43 cellular contexts compared by ENCODE assay signal in genomic region chr17:57776366-57776765, GRCh38. TPM values are rescaled to one million over a fixed set of nuclear protein-coding genes. Genes with fewer than 3 reads are reported as not detected.
"Had no signal": no experiment of that assay in that cellular context is flagged by ENCODE, and none has a peak within 500 bp of the region (broad histone marks: within the 10 kb centered on the region; RNA-seq: fewer than 3 reads in every experiment).

No MANE protein-coding gene starts in this region.

- H3K27ac ChIP-seq: adrenal gland, body of pancreas, epithelial cell of prostate, esophagus squamous epithelium, gastroesophageal sphincter had no signal

- H3K36me3 ChIP-seq: adrenal gland, esophagus squamous epithelium, gastroesophageal sphincter had no signal

- ATAC-seq: activated CD4-positive, alpha-beta T cell treated with anti-CD3 and anti-CD28 coated beads for 36 hours; activated CD8-positive, alpha-beta memory T cell treated with anti-CD3 and anti-CD28 coated beads, Interleukin-2, amount 10 ng/mL, durations not matched to agents 7 days and 5 days; activated CD8-positive, alpha-beta T cell treated with anti-CD3 and anti-CD28 coated beads, Interleukin-2, amount 10 ng/mL, durations not matched to agents 7 days and 5 days; activated naive CD8-positive, alpha-beta T cell treated with anti-CD3 and anti-CD28 coated beads, Interleukin-2, amount 50 U/mL, for 24 hours; body of pancreas; effector memory CD8-positive, alpha-beta T cell; gastroesophageal sphincter; T-helper 17 cell had no signal

- H3K27me3 ChIP-seq: adrenal gland, body of pancreas, gastroesophageal sphincter had no signal

- H3K4me1 Mint-ChIP-seq: activated CD4-positive, alpha-beta T cell treated with anti-CD3 and anti-CD28 coated beads for 36 hours; activated CD4-positive, alpha-beta T cell treated with anti-CD3 and anti-CD28 coated beads, Interleukin-2, amount 10 ng/mL, durations not matched to agents 24 days and 14 days; activated CD8-positive, alpha-beta memory T cell treated with anti-CD3 and anti-CD28 coated beads, Interleukin-2, amount 10 ng/mL, durations not matched to agents 7 days and 5 days; activated naive CD4-positive, alpha-beta T cell treated with anti-CD3 and anti-CD28 coated beads, Interleukin-2, amount 50 U/mL, for 24 hours; activated naive CD8-positive, alpha-beta T cell treated with anti-CD3 and anti-CD28 coated beads for 36 hours; activated naive CD8-positive, alpha-beta T cell treated with anti-CD3 and anti-CD28 coated beads, Interleukin-2, amount 50 U/mL, for 24 hours; T-helper 17 cell had no signal

- H3K4me3 Mint-ChIP-seq: activated CD4-positive, alpha-beta memory T cell treated with anti-CD3 and anti-CD28 coated beads for 36 hours; activated CD4-positive, alpha-beta T cell treated with anti-CD3 and anti-CD28 coated beads for 36 hours; activated CD4-positive, alpha-beta T cell treated with anti-CD3 and anti-CD28 coated beads, Interleukin-2, amount 10 ng/mL, durations not matched to agents 24 days and 14 days; activated CD8-positive, alpha-beta memory T cell treated with anti-CD3 and anti-CD28 coated beads, Interleukin-2, amount 10 ng/mL, durations not matched to agents 7 days and 5 days; activated CD8-positive, alpha-beta T cell treated with anti-CD3 and anti-CD28 coated beads, Interleukin-2, amount 10 ng/mL, durations not matched to agents 7 days and 5 days; activated naive CD4-positive, alpha-beta T cell treated with anti-CD3 and anti-CD28 coated beads for 36 hours; activated naive CD4-positive, alpha-beta T cell treated with anti-CD3 and anti-CD28 coated beads, Interleukin-2, amount 50 U/mL, for 24 hours; activated naive CD8-positive, alpha-beta T cell treated with anti-CD3 and anti-CD28 coated beads for 36 hours; activated naive CD8-positive, alpha-beta T cell treated with anti-CD3 and anti-CD28 coated beads, Interleukin-2, amount 50 U/mL, for 24 hours; activated T-helper 1 cell treated with anti-CD3 and anti-CD28 coated beads, Interleukin-12 subunit alpha, Interleukin-12 subunit beta, Interleukin-2, Interleukin-4 antibody, amounts not matched to agents 30 ng/mL and 10 ng/mL and 1 ng/mL, durations not matched to agents 14 hours and 24 hours and 36 hours; effector memory CD8-positive, alpha-beta T cell; T-helper 17 cell; T-helper 2 cell treated with Interferon-gamma antibody and Interleukin-4, amounts not matched to agents 5 μg/mL and 100 μg/mL, for 36 hours had no signal

- H3K27ac Mint-ChIP-seq: activated CD4-positive, alpha-beta memory T cell treated with anti-CD3 and anti-CD28 coated beads for 36 hours; activated CD4-positive, alpha-beta T cell treated with anti-CD3 and anti-CD28 coated beads for 36 hours; activated CD4-positive, alpha-beta T cell treated with anti-CD3 and anti-CD28 coated beads, Interleukin-2, amount 10 ng/mL, durations not matched to agents 24 days and 14 days; activated CD8-positive, alpha-beta memory T cell treated with anti-CD3 and anti-CD28 coated beads, Interleukin-2, amount 10 ng/mL, durations not matched to agents 7 days and 5 days; activated CD8-positive, alpha-beta T cell treated with anti-CD3 and anti-CD28 coated beads, Interleukin-2, amount 10 ng/mL, durations not matched to agents 7 days and 5 days; activated naive CD4-positive, alpha-beta T cell treated with anti-CD3 and anti-CD28 coated beads for 36 hours; activated naive CD4-positive, alpha-beta T cell treated with anti-CD3 and anti-CD28 coated beads, Interleukin-2, amount 50 U/mL, for 24 hours; activated naive CD8-positive, alpha-beta T cell treated with anti-CD3 and anti-CD28 coated beads for 36 hours; activated naive CD8-positive, alpha-beta T cell treated with anti-CD3 and anti-CD28 coated beads, Interleukin-2, amount 50 U/mL, for 24 hours; activated T-helper 1 cell treated with anti-CD3 and anti-CD28 coated beads, Interleukin-12 subunit alpha, Interleukin-12 subunit beta, Interleukin-2, Interleukin-4 antibody, amounts not matched to agents 30 ng/mL and 10 ng/mL and 1 ng/mL, durations not matched to agents 14 hours and 24 hours and 36 hours; activated T-helper 2 cell treated with anti-CD3 and anti-CD28 coated beads, Interferon-gamma antibody, Interleukin-2, Interleukin-4, amounts not matched to agents 10 μg/mL and 5 μg/mL and 100 μg/mL, durations not matched to agents 14 hours and 24 hours and 36 hours; effector memory CD8-positive, alpha-beta T cell; T-helper 17 cell; T-helper 2 cell treated with Interferon-gamma antibody and Interleukin-4, amounts not matched to agents 5 μg/mL and 100 μg/mL, for 36 hours had no signal

- DNase-seq: activated CD4-positive, alpha-beta memory T cell treated with anti-CD3 and anti-CD28 coated beads for 36 hours; activated CD4-positive, alpha-beta T cell treated with anti-CD3 and anti-CD28 coated beads for 36 hours; activated CD4-positive, alpha-beta T cell treated with anti-CD3 and anti-CD28 coated beads, Interleukin-2, amount 10 ng/mL, durations not matched to agents 24 days and 14 days; activated CD4-positive, CD25-positive, alpha-beta regulatory T cell; activated CD4-positive, CD25-positive, alpha-beta regulatory T cell treated with anti-CD3 and anti-CD28 coated beads, Interleukin-2, amount 50 U/mL, for 72 hours; activated CD8-positive, alpha-beta memory T cell treated with anti-CD3 and anti-CD28 coated beads, Interleukin-2, amount 10 ng/mL, durations not matched to agents 7 days and 5 days; activated CD8-positive, alpha-beta memory T cell treated with anti-CD3 and anti-CD28 coated beads, Interleukin-2, amount 50 U/mL, for 4 hours; activated CD8-positive, alpha-beta T cell treated with anti-CD3 and anti-CD28 coated beads, Interleukin-2, amount 10 ng/mL, durations not matched to agents 7 days and 5 days; activated effector memory CD4-positive, alpha-beta T cell treated with anti-CD3 and anti-CD28 coated beads, Interleukin-2, amount 50 U/mL, for 16 hours; activated naive CD4-positive, alpha-beta T cell treated with anti-CD3 and anti-CD28 coated beads for 36 hours; activated naive CD8-positive, alpha-beta T cell treated with anti-CD3 and anti-CD28 coated beads for 36 hours; activated naive CD8-positive, alpha-beta T cell treated with anti-CD3 and anti-CD28 coated beads, Interleukin-2, amount 50 U/mL, for 24 hours; activated T-cell treated with anti-CD3 and anti-CD28 coated beads, Interleukin-2, amount 50 U/mL, for 1 hour; activated T-cell treated with anti-CD3 and anti-CD28 coated beads, Interleukin-2, amount 50 U/mL, for 48 hours; adrenal gland; amygdala; aorta; body of pancreas; caudate nucleus; cortex of kidney; dermis blood vessel endothelial cell; effector CD4-positive, alpha-beta T cell; effector memory CD8-positive, alpha-beta T cell; esophagus squamous epithelium; foreskin melanocyte; T-helper 1 cell; T-helper 17 cell; T1000 had no signal

- H3K9me3 Mint-ChIP-seq: activated CD4-positive, alpha-beta memory T cell treated with anti-CD3 and anti-CD28 coated beads for 36 hours; activated CD4-positive, alpha-beta T cell treated with anti-CD3 and anti-CD28 coated beads, Interleukin-2, amount 10 ng/mL, durations not matched to agents 24 days and 14 days; activated naive CD4-positive, alpha-beta T cell treated with anti-CD3 and anti-CD28 coated beads for 36 hours; activated naive CD4-positive, alpha-beta T cell treated with anti-CD3 and anti-CD28 coated beads, Interleukin-2, amount 50 U/mL, for 24 hours; activated naive CD8-positive, alpha-beta T cell treated with anti-CD3 and anti-CD28 coated beads for 36 hours; activated naive CD8-positive, alpha-beta T cell treated with anti-CD3 and anti-CD28 coated beads, Interleukin-2, amount 50 U/mL, for 24 hours; activated T-helper 1 cell treated with anti-CD3 and anti-CD28 coated beads, Interleukin-12 subunit alpha, Interleukin-12 subunit beta, Interleukin-2, Interleukin-4 antibody, amounts not matched to agents 30 ng/mL and 10 ng/mL and 1 ng/mL, durations not matched to agents 14 hours and 24 hours and 36 hours; activated T-helper 2 cell treated with anti-CD3 and anti-CD28 coated beads, Interferon-gamma antibody, Interleukin-2, Interleukin-4, amounts not matched to agents 10 μg/mL and 5 μg/mL and 100 μg/mL, durations not matched to agents 14 hours and 24 hours and 36 hours; effector memory CD8-positive, alpha-beta T cell; T-helper 2 cell treated with Interferon-gamma antibody and Interleukin-4, amounts not matched to agents 5 μg/mL and 100 μg/mL, for 36 hours had no signal

- H3K9me3 ChIP-seq: adrenal gland, body of pancreas, esophagus squamous epithelium, gastroesophageal sphincter had no signal

- H3K4me1 ChIP-seq: body of pancreas, esophagus squamous epithelium, gastroesophageal sphincter had no signal

- FAIRE-seq: colon, endometrium, endothelial cell of umbilical vein had no signal

- H3K36me3 Mint-ChIP-seq: activated CD4-positive, alpha-beta memory T cell treated with anti-CD3 and anti-CD28 coated beads for 36 hours; activated CD8-positive, alpha-beta memory T cell treated with anti-CD3 and anti-CD28 coated beads, Interleukin-2, amount 10 ng/mL, durations not matched to agents 7 days and 5 days; activated naive CD4-positive, alpha-beta T cell treated with anti-CD3 and anti-CD28 coated beads, Interleukin-2, amount 50 U/mL, for 24 hours; activated naive CD8-positive, alpha-beta T cell treated with anti-CD3 and anti-CD28 coated beads for 36 hours had no signal

- H3K4me3 ChIP-seq: adrenal gland, body of pancreas, esophagus squamous epithelium, gastroesophageal sphincter had no signal

RNA-seq across cellular contexts. Expression of gene CCDC182, which starts 31.3 kb away (rescaled TPM):
- total RNA-seq: activated CD4-positive, alpha-beta memory T cell treated with anti-CD3 and anti-CD28 coated beads for 36 hours; activated CD4-positive, alpha-beta T cell treated with anti-CD3 and anti-CD28 coated beads for 36 hours; activated CD4-positive, alpha-beta T cell treated with anti-CD3 and anti-CD28 coated beads, Interleukin-2, amount 10 ng/mL, durations not matched to agents 24 days and 14 days; activated CD8-positive, alpha-beta memory T cell treated with anti-CD3 and anti-CD28 coated beads for 36 hours; activated CD8-positive, alpha-beta memory T cell treated with anti-CD3 and anti-CD28 coated beads, Interleukin-2, amount 10 ng/mL, durations not matched to agents 7 days and 5 days; activated CD8-positive, alpha-beta T cell treated with anti-CD3 and anti-CD28 coated beads, Interleukin-2, amount 10 ng/mL, durations not matched to agents 7 days and 5 days; activated naive CD4-positive, alpha-beta T cell treated with anti-CD3 and anti-CD28 coated beads for 36 hours; activated naive CD8-positive, alpha-beta T cell treated with anti-CD3 and anti-CD28 coated beads for 36 hours; activated T-helper 1 cell treated with anti-CD3 and anti-CD28 coated beads, Interleukin-12 subunit alpha, Interleukin-12 subunit beta, Interleukin-2, Interleukin-4 antibody, amounts not matched to agents 30 ng/mL and 10 ng/mL and 1 ng/mL, durations not matched to agents 14 hours and 24 hours and 36 hours; activated T-helper 2 cell treated with anti-CD3 and anti-CD28 coated beads, Interferon-gamma antibody, Interleukin-2, Interleukin-4, amounts not matched to agents 10 μg/mL and 5 μg/mL and 100 μg/mL, durations not matched to agents 14 hours and 24 hours and 36 hours; adrenal gland; aorta; body of pancreas; chondrocyte; dermis blood vessel endothelial cell; endothelial cell of umbilical vein; esophagus squamous epithelium; fibroblast of lung; fibroblast of villous mesenchyme; gastroesophageal sphincter; glomerular endothelial cell; T-helper 17 cell had no signal
- polyA plus RNA-seq: adrenal gland, aorta, endothelial cell of umbilical vein, esophagus, fibroblast of lung had no signal
